8 cellular contexts compared by ENCODE assay signal in genomic region chr2:162123806-162124758, GRCh38. TPM values are rescaled to one million over a fixed set of nuclear protein-coding genes. Genes with fewer than 3 reads are reported as not detected.
DNase-seq lines count a peak whose midpoint lies in the region; ATAC-seq and TF ChIP-seq lines count a peak whose summit lies in the region.

No MANE protein-coding gene starts in this region.

- H3K4me3 Mint-ChIP-seq in mesothelial cell of epicardium: no peak overlapping the region

- H3K4me1 Mint-ChIP-seq in mesothelial cell of epicardium: peaks cover 11% of the 10 kb centered on the region

- no peak overlapping the region for H3K4me2 ChIP-seq in PC-3 (ENCODE audit: low read length)

- no peak overlapping the region for H3K4me3 ChIP-seq in PC-3 (ENCODE audit: low read length)

- no peaks in the 10 kb centered on the region for H3K79me2 ChIP-seq in PC-3 (ENCODE audit: low read length)

- peaks cover 18% of the 10 kb centered on the region for H3K4me1 ChIP-seq in PC-3 (ENCODE audit: insufficient read depth, low read length)

- POLR2A ChIA-PET in PC-3 (lab: Charles Lee; ENCODE audit: unreplicated experiment): no interaction called here

- H3K36me3 Mint-ChIP-seq in mesothelial cell of epicardium: no peaks in the 10 kb centered on the region

- TF ChIP-seq CTCF in GM13977 (IDR thresholded peaks at IDR 0.05; ENCODE audit: extremely low read depth, insufficient read depth, missing control alignments): peak; percentile 64
- peak; percentile 91 for TF ChIP-seq CTCF in PC-3 (conservative IDR thresholded peaks at IDR 0.05; ENCODE audit: low read depth, low read length)
- TF ChIP-seq CTCF in mesothelial cell of epicardium (IDR thresholded peaks at IDR 0.05; ENCODE audit: unreplicated experiment): peak; percentile 93

- no peak overlapping the region for H2AFZ ChIP-seq in PC-3 (ENCODE audit: low read length)

- H3K27ac Mint-ChIP-seq in mesothelial cell of epicardium: no peak overlapping the region

- no peaks in the 10 kb centered on the region for H3K9me3 ChIP-seq in PC-3 (ENCODE audit: low read length)

- no peak overlapping the region for H3K9ac ChIP-seq in PC-3 (ENCODE audit: low read length)

- BruUV-seq in PC-3 (replicated peaks; lab: Mats Ljungman, UMichigan): no TSS peak

- H3K27ac ChIP-seq in PC-3 (ENCODE audit: low read length): no peak overlapping the region

- no peaks in the 10 kb centered on the region for H3K9me3 Mint-ChIP-seq in mesothelial cell of epicardium

- intact Hi-C loops in PC-3 (cut with micrococcal nuclease): loop anchor here (2.0 to 5.0 kb wide), 4 partner anchors 97 to 537 kb away; no protein-coding TSS in a partner anchor

- no peaks in the 10 kb centered on the region for H3F3A ChIP-seq in PC-3 (ENCODE audit: low read length, unreplicated experiment)

- H3K27me3 ChIP-seq in PC-3 (ENCODE audit: low read length): no peaks in the 10 kb centered on the region

- ATAC-seq in PC-3: peak; percentile 55
- no peak for ATAC-seq in HG03159 (IDR thresholded peaks at IDR 0.05; ENCODE audit: unreplicated experiment)

- CTCF ChIA-PET in PC-3 (lab: Charles Lee): interaction anchor here (0.6 kb wide), 1 partner anchor 140 kb away, joined by 3 read pairs; no protein-coding TSS in a partner anchor

- DNase-seq in AG08395 (ENCODE audit: low spot score) (peak; percentile 49), GM13977 (ENCODE audit: low spot score) (peak; percentile 56), KBM-7 (peak; percentile 71), PC-3 (peak; percentile 88), mesothelial cell of epicardium (ENCODE audit: low spot score in 2 of 2, unreplicated experiment in 2 of 2) (no peak), amniotic stem cell (lab: John Stamatoyannopoulos, UW) (no peak)
- DNase-seq in effector CD4-positive, alpha-beta T cell: peak; percentile 10

- no peaks in the 10 kb centered on the region for H3K36me3 ChIP-seq in PC-3 (ENCODE audit: low read depth, low read length)

- H3K27me3 Mint-ChIP-seq in mesothelial cell of epicardium (ENCODE audit: low read depth): no peaks in the 10 kb centered on the region

- in situ Hi-C loops in GM13977 (cut with MboI; ENCODE audit: low pct_unique_long_range_greater_than_20kb, low sequenced_read_pairs, unreplicated experiment): no loop called here
- in situ Hi-C loops in KBM-7 (cut with MboI; ENCODE audit: low pct_unique_long_range_greater_than_20kb, low sequenced_read_pairs): loop anchor here (25.0 kb wide), 1 partner anchor 537 kb away; no protein-coding TSS in a partner anchor

- H4K20me1 ChIP-seq in PC-3 (ENCODE audit: low read length): no peaks in the 10 kb centered on the region

- H3K9me2 ChIP-seq in PC-3 (replicated peaks; ENCODE audit: low read length): no peaks in the 10 kb centered on the region

RNA-seq across cellular contexts. Expression of gene GCG, which starts 28.0 kb away (rescaled TPM):
- total RNA-seq in PC-3 (2014; rRNA removed): not detected in 2 replicates
- total RNA-seq in mesothelial cell of epicardium: 0.29 to 0.36 TPM in 2 of 3 replicates, not detected in the other

RNA-seq across cellular contexts. Expression of gene DPP4, which starts 50.1 kb away (rescaled TPM):
- 14.8 and 23.3 TPM in 2 replicates for total RNA-seq in PC-3 (2014; rRNA removed)
- 7.2 to 8.2 TPM (median 7.6 TPM) in 3 replicates for total RNA-seq in mesothelial cell of epicardium

Comparison
In these comparisons a context has a peak if more than half of its experiments do, and no peak if none do; other contexts are left out.
1. DNase-seq: peak in AG08395 (single experiment), GM13977 (single experiment), KBM-7 (single experiment), PC-3 (single experiment) and effector CD4-positive, alpha-beta T cell (single experiment); none in mesothelial cell of epicardium (0 of 2) and amniotic stem cell (single experiment).
2. Peak in every context shown above with its lines, with median percentiles within 50 percentile points of each other: CTCF ChIP-seq.